Comparison of ENCODE assay signal across 38 cellular contexts in the genomic region with DNA sequence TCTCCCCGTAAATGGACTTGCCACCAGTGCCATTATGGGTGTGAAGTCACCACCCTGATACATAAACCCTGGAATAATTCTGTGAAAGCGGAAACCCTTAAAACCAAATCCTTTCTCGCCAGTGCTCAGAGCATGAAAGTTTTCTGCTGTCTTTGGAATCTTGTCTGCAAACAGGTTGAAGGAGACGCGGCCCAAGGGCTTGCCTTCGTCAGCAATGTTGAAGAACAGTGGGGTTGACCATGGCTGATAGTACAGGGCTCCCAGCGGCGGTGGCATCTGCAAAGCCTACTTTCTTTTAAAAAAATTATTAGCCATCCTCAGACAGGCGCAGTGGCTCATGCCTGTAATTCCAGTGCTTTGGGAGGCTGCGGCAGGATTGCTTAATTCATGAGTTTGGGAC. TPM values are rescaled to one million over a fixed set of nuclear protein-coding genes. Genes with fewer than 3 reads are reported as not detected.
"Had no signal": no experiment of that assay in that cellular context is flagged by ENCODE, and none has a peak within 500 bp of the region (broad histone marks: within the 10 kb centered on the region; RNA-seq: fewer than 3 reads in every experiment).

No MANE protein-coding gene starts in this region.

- H3K4me1 Mint-ChIP-seq: activated naive CD4-positive, alpha-beta T cell treated with anti-CD3 and anti-CD28 coated beads, Interleukin-2, amount 10 ng/mL, durations not matched to agents 7 days and 5 days; brain had no signal

- H3K4me3 Mint-ChIP-seq: activated naive CD4-positive, alpha-beta T cell treated with anti-CD3 and anti-CD28 coated beads for 36 hours; activated naive CD4-positive, alpha-beta T cell treated with anti-CD3 and anti-CD28 coated beads, Interleukin-2, amount 10 ng/mL, durations not matched to agents 7 days and 5 days; activated naive CD4-positive, alpha-beta T cell treated with anti-CD3 and anti-CD28 coated beads, Interleukin-2, amount 50 U/mL, for 24 hours; activated naive CD8-positive, alpha-beta T cell; activated naive CD8-positive, alpha-beta T cell treated with anti-CD3 and anti-CD28 coated beads for 36 hours; activated naive CD8-positive, alpha-beta T cell treated with anti-CD3 and anti-CD28 coated beads, Interleukin-2, amount 10 ng/mL, durations not matched to agents 7 days and 5 days; activated naive CD8-positive, alpha-beta T cell treated with anti-CD3 and anti-CD28 coated beads, Interleukin-2, amount 50 U/mL, for 24 hours; activated T-cell treated with anti-CD3 and anti-CD28 coated beads, Interleukin-2, amount 50 U/mL, for 24 hours; activated T-cell treated with anti-CD3 and anti-CD28 coated beads, Interleukin-2, amount 50 U/mL, for 4 hours; activated T-cell treated with anti-CD3 and anti-CD28 coated beads, Interleukin-2, amount 50 U/mL, for 72 hours; activated T-helper 1 cell treated with anti-CD3 and anti-CD28 coated beads, Interleukin-12 subunit alpha, Interleukin-12 subunit beta, Interleukin-2, Interleukin-4 antibody, amounts not matched to agents 30 ng/mL and 10 ng/mL and 1 ng/mL, durations not matched to agents 14 hours and 24 hours and 36 hours; activated T-helper 17 cell treated with anti-CD3 and anti-CD28 coated beads, Interleukin-2, amount 50 U/mL, for 72 hours; brain; central memory CD8-positive, alpha-beta T cell had no signal

- H3K27ac Mint-ChIP-seq: activated naive CD4-positive, alpha-beta T cell treated with anti-CD3 and anti-CD28 coated beads for 36 hours; activated naive CD4-positive, alpha-beta T cell treated with anti-CD3 and anti-CD28 coated beads, Interleukin-2, amount 10 ng/mL, durations not matched to agents 7 days and 5 days; activated naive CD4-positive, alpha-beta T cell treated with anti-CD3 and anti-CD28 coated beads, Interleukin-2, amount 50 U/mL, for 24 hours; activated naive CD4-positive, alpha-beta T cell treated with anti-CD3 and anti-CD28 coated beads, Interleukin-2, amount 50 U/mL, for 72 hours; activated naive CD8-positive, alpha-beta T cell; activated naive CD8-positive, alpha-beta T cell treated with anti-CD3 and anti-CD28 coated beads, Interleukin-2, amount 10 ng/mL, durations not matched to agents 7 days and 5 days; activated naive CD8-positive, alpha-beta T cell treated with anti-CD3 and anti-CD28 coated beads, Interleukin-2, amount 50 U/mL, for 24 hours; activated T-cell treated with anti-CD3 and anti-CD28 coated beads, Interleukin-2, amount 50 U/mL, for 24 hours; activated T-cell treated with anti-CD3 and anti-CD28 coated beads, Interleukin-2, amount 50 U/mL, for 72 hours; activated T-helper 1 cell treated with anti-CD3 and anti-CD28 coated beads, Interleukin-12 subunit alpha, Interleukin-12 subunit beta, Interleukin-2, Interleukin-4 antibody, amounts not matched to agents 30 ng/mL and 10 ng/mL and 1 ng/mL, durations not matched to agents 14 hours and 24 hours and 36 hours; activated T-helper 17 cell treated with anti-CD3 and anti-CD28 coated beads, Interleukin-2, amount 50 U/mL, for 72 hours; activated T-helper 2 cell treated with anti-CD3 and anti-CD28 coated beads, Interferon-gamma antibody, Interleukin-2, Interleukin-4, amounts not matched to agents 10 μg/mL and 5 μg/mL and 100 μg/mL, durations not matched to agents 14 hours and 24 hours and 36 hours; brain had no signal

- H3K4me1 ChIP-seq: adrenal gland, ascending aorta, breast epithelium had no signal

- H3K27me3 Mint-ChIP-seq: activated naive CD4-positive, alpha-beta T cell treated with anti-CD3 and anti-CD28 coated beads, Interleukin-2, amount 10 ng/mL, durations not matched to agents 7 days and 5 days; activated naive CD4-positive, alpha-beta T cell treated with anti-CD3 and anti-CD28 coated beads, Interleukin-2, amount 50 U/mL, for 24 hours; activated naive CD8-positive, alpha-beta T cell; activated naive CD8-positive, alpha-beta T cell treated with anti-CD3 and anti-CD28 coated beads for 36 hours; activated naive CD8-positive, alpha-beta T cell treated with anti-CD3 and anti-CD28 coated beads, Interleukin-2, amount 10 ng/mL, durations not matched to agents 7 days and 5 days; activated naive CD8-positive, alpha-beta T cell treated with anti-CD3 and anti-CD28 coated beads, Interleukin-2, amount 50 U/mL, for 24 hours; activated T-cell treated with anti-CD3 and anti-CD28 coated beads, Interleukin-2, amount 50 U/mL, for 24 hours; activated T-helper 17 cell treated with anti-CD3 and anti-CD28 coated beads, Interleukin-2, amount 50 U/mL, for 72 hours; brain; central memory CD8-positive, alpha-beta T cell had no signal

- H3K27me3 ChIP-seq: adrenal gland, ascending aorta, body of pancreas, brain microvascular endothelial cell, breast epithelium, cardiac muscle cell had no signal

- H3K36me3 ChIP-seq: adrenal gland, ascending aorta, brain microvascular endothelial cell, breast epithelium, cardiac muscle cell had no signal

- ATAC-seq: activated naive CD4-positive, alpha-beta T cell treated with anti-CD3 and anti-CD28 coated beads, Interleukin-2, amount 50 U/mL, for 72 hours; activated naive CD8-positive, alpha-beta T cell treated with anti-CD3 and anti-CD28 coated beads, Interleukin-2, amount 50 U/mL, for 24 hours; activated T-cell treated with anti-CD3 and anti-CD28 coated beads, Interleukin-2, amount 50 U/mL, for 4 hours; activated T-cell treated with anti-CD3 and anti-CD28 coated beads, Interleukin-2, amount 50 U/mL, for 72 hours; activated T-helper 17 cell treated with anti-CD3 and anti-CD28 coated beads, Interleukin-2, amount 50 U/mL, for 72 hours; body of pancreas had no signal

- H3K9me3 Mint-ChIP-seq: activated naive CD4-positive, alpha-beta T cell treated with anti-CD3 and anti-CD28 coated beads for 36 hours; activated naive CD4-positive, alpha-beta T cell treated with anti-CD3 and anti-CD28 coated beads, Interleukin-2, amount 50 U/mL, for 24 hours; activated naive CD8-positive, alpha-beta T cell treated with anti-CD3 and anti-CD28 coated beads, Interleukin-2, amount 50 U/mL, for 24 hours; activated T-cell treated with anti-CD3 and anti-CD28 coated beads, Interleukin-2, amount 50 U/mL, for 24 hours; activated T-cell treated with anti-CD3 and anti-CD28 coated beads, Interleukin-2, amount 50 U/mL, for 4 hours; activated T-helper 1 cell treated with anti-CD3 and anti-CD28 coated beads, Interleukin-12 subunit alpha, Interleukin-12 subunit beta, Interleukin-2, Interleukin-4 antibody, amounts not matched to agents 30 ng/mL and 10 ng/mL and 1 ng/mL, durations not matched to agents 14 hours and 24 hours and 36 hours; activated T-helper 17 cell treated with anti-CD3 and anti-CD28 coated beads, Interleukin-2, amount 50 U/mL, for 72 hours; activated T-helper 2 cell treated with anti-CD3 and anti-CD28 coated beads, Interferon-gamma antibody, Interleukin-2, Interleukin-4, amounts not matched to agents 10 μg/mL and 5 μg/mL and 100 μg/mL, durations not matched to agents 14 hours and 24 hours and 36 hours; central memory CD8-positive, alpha-beta T cell had no signal

- H3K4me3 ChIP-seq: adrenal gland, ascending aorta, body of pancreas, breast epithelium, cardiac muscle cell had no signal

- DNase-seq: activated effector memory CD4-positive, alpha-beta T cell treated with anti-CD3 and anti-CD28 coated beads, Interleukin-2, amount 50 U/mL, for 16 hours; activated effector memory CD4-positive, alpha-beta T cell treated with Interleukin-2 at 50 U/mL for 16 hours; activated gamma-delta T cell; activated gamma-delta T cell treated with Interleukin-2 at 50 U/mL for 16 hours; activated naive CD4-positive, alpha-beta T cell; activated naive CD4-positive, alpha-beta T cell treated with anti-CD3 and anti-CD28 coated beads for 36 hours; activated naive CD4-positive, alpha-beta T cell treated with anti-CD3 and anti-CD28 coated beads, Interleukin-2, amount 10 ng/mL, durations not matched to agents 7 days and 5 days; activated naive CD4-positive, alpha-beta T cell treated with anti-CD3 and anti-CD28 coated beads, Interleukin-2, amount 50 U/mL, for 16 hours; activated naive CD4-positive, alpha-beta T cell treated with Interleukin-2 at 50 U/mL for 16 hours; activated naive CD8-positive, alpha-beta T cell treated with anti-CD3 and anti-CD28 coated beads for 36 hours; activated naive CD8-positive, alpha-beta T cell treated with anti-CD3 and anti-CD28 coated beads, Interleukin-2, amount 10 ng/mL, durations not matched to agents 7 days and 5 days; activated naive CD8-positive, alpha-beta T cell treated with anti-CD3 and anti-CD28 coated beads, Interleukin-2, amount 50 U/mL, for 24 hours; activated T-cell treated with anti-CD3 and anti-CD28 coated beads, Interleukin-2, amount 50 U/mL, for 1 hour; activated T-cell treated with anti-CD3 and anti-CD28 coated beads, Interleukin-2, amount 50 U/mL, for 24 hours; activated T-cell treated with anti-CD3 and anti-CD28 coated beads, Interleukin-2, amount 50 U/mL, for 4 hours; activated T-cell treated with anti-CD3 and anti-CD28 coated beads, Interleukin-2, amount 50 U/mL, for 48 hours; activated T-cell treated with anti-CD3 and anti-CD28 coated beads, Interleukin-2, amount 50 U/mL, for 72 hours; adrenal gland; amniotic stem cell; amygdala; anterior cingulate cortex; aorta; body of pancreas; brain microvascular endothelial cell; caudate nucleus; central memory CD4-positive, alpha-beta T cell; cerebellar nuclear complex had no signal

- H3K9me3 ChIP-seq: adrenal gland, ascending aorta, body of pancreas, breast epithelium had no signal

- H3K27ac ChIP-seq: adrenal gland, ascending aorta, body of pancreas, brain microvascular endothelial cell, breast epithelium had no signal

RNA-seq across cellular contexts. Expression of a gene that starts 38.9 kb away (rescaled TPM):
- total RNA-seq: ascending aorta had no signal
